17 cellular contexts compared by ENCODE assay signal in the genomic region with DNA sequence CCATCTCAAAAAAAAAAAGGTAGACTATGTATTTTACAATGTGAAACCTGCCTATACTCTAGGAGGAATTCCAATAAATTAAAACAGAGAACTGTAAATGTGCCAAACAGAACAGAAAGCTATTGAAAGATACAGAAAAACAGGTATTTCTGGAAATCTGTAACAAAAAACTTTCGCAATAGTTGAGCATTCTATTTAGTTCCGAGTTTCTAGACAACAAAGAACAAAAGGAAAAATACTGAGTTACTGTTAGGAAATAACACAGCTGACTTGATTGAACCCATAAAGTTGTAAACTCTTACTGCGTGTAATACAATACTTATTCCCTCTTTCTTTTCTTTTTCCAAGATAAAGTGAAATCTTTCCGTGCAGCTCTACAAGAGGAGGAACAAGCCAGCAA. TPM values are rescaled to one million over a fixed set of nuclear protein-coding genes. Genes with fewer than 3 reads are reported as not detected.
DNase-seq lines count a peak whose midpoint lies in the region; ATAC-seq, FAIRE-seq and TF ChIP-seq lines count a peak whose summit lies in the region.
"Had no signal": no experiment of that assay in that cellular context is flagged by ENCODE, and none has a peak within 500 bp of the region (broad histone marks: within the 10 kb centered on the region; RNA-seq: fewer than 3 reads in every experiment).

No MANE protein-coding gene starts in this region.

- H3K27ac Mint-ChIP-seq in CD8-positive, alpha-beta T cell: peak overlapping the region; percentile 37
- H3K27ac Mint-ChIP-seq in naive thymus-derived CD4-positive, alpha-beta T cell: peak overlapping the region in 5 of 9 donors; percentile 17 to 44 (median 31)
- no peak overlapping the region for H3K27ac Mint-ChIP-seq in chondrocyte (ENCODE audit: unreplicated experiment)
- H3K27ac Mint-ChIP-seq: IgD-negative memory B cell, immature natural killer cell had no signal

- TF ChIP-seq CTCF in CD8-positive, alpha-beta T cell (IDR thresholded peaks at IDR 0.05): no peak
- no peak for TF ChIP-seq CTCF in bronchial epithelial cell (IDR thresholded peaks at IDR 0.05; ENCODE audit: insufficient read depth, low read length, severe bottlenecking)
- no peak for TF ChIP-seq CTCF in chondrocyte (IDR thresholded peaks at IDR 0.05)

- no peaks in the 10 kb centered on the region for H3K27me3 ChIP-seq in CD8-positive, alpha-beta T cell (ENCODE audit: insufficient read depth, low read length)
- H3K27me3 ChIP-seq in bronchial epithelial cell (ENCODE audit: control insufficient read depth, insufficient read depth, low read length): no peaks in the 10 kb centered on the region
- H3K27me3 ChIP-seq in naive thymus-derived CD4-positive, alpha-beta T cell (ENCODE audit: control insufficient read depth in 2 of 2, insufficient read depth in 2 of 2, low read length in 2 of 2): no peaks in the 10 kb centered on the region
- H3K27me3 ChIP-seq: BE2C had no signal

- DNase-seq in CD8-positive, alpha-beta T cell: no peak
- DNase-seq in HT-29 (ENCODE audit: low spot score) (peak; percentile 9), bronchial epithelial cell (ENCODE audit: low read depth) (peak; percentile 82), chondrocyte (ENCODE audit: low spot score) (no peak), KG1 (lab: John Stamatoyannopoulos, UW) (no peak), activated gamma-delta T cell (lab: John Stamatoyannopoulos, UW) (no peak), NCI-H2227 treated with DMSO at 0.1 percent for 48 hours (lab: John Stamatoyannopoulos, UW) (no peak)
- DNase-seq in naive thymus-derived CD4-positive, alpha-beta T cell: no peak
- DNase-seq: activated CD4-positive, alpha-beta T cell treated with anti-CD3 and anti-CD28 coated beads, Interleukin-2, amount 50 U/mL, for 4 hours; BE2C; effector CD8-positive, alpha-beta T cell; immature natural killer cell; midbrain; NCI-H1092 treated with DMSO at 0.1 percent for 48 hours; SHP77 treated with DMSO at 0.1 percent for 48 hours; stimulated activated naive CD8-positive, alpha-beta T cell treated with anti-CD3 and anti-CD28 coated beads, Interleukin-15, Interleukin-2, amounts not matched to agents 100 U/mL and 50 U/mL, for 24 hours had no signal

- H3K36me3 ChIP-seq in CD8-positive, alpha-beta T cell (ENCODE audit: insufficient read depth, low read length): peaks cover 63% of the 10 kb centered on the region
- H3K36me3 ChIP-seq in bronchial epithelial cell (ENCODE audit: control insufficient read depth, insufficient read depth, low read length): peaks cover 3% of the 10 kb centered on the region
- H3K36me3 ChIP-seq in naive thymus-derived CD4-positive, alpha-beta T cell (ENCODE audit: control insufficient read depth in 2 of 3, insufficient read depth in 3 of 3, low read length in 3 of 3): peaks cover 15 to 77% (median 40%) of the 10 kb centered on the region in 3 experiments

- H3K36me3 Mint-ChIP-seq in CD8-positive, alpha-beta T cell: peaks cover 80% of the 10 kb centered on the region
- H3K36me3 Mint-ChIP-seq in naive thymus-derived CD4-positive, alpha-beta T cell: peaks cover 9 to 29% (median 17%) of the 10 kb centered on the region in 5 donors
- H3K36me3 Mint-ChIP-seq in chondrocyte (ENCODE audit: low read depth): peaks cover 24% of the 10 kb centered on the region
- H3K36me3 Mint-ChIP-seq: IgD-negative memory B cell had no signal

- FAIRE-seq in bronchial epithelial cell (lab: Jason Lieb, UNC): no peak

- peaks cover 5% of the 10 kb centered on the region for H3K4me1 Mint-ChIP-seq in CD8-positive, alpha-beta T cell (ENCODE audit: low read depth)
- peaks cover 0 to 12% (median 0%) of the 10 kb centered on the region in 7 donors for H3K4me1 Mint-ChIP-seq in naive thymus-derived CD4-positive, alpha-beta T cell
- no peaks in the 10 kb centered on the region for H3K4me1 Mint-ChIP-seq in chondrocyte (ENCODE audit: low read depth)
- H3K4me1 Mint-ChIP-seq: IgD-negative memory B cell, immature natural killer cell had no signal

- intact Hi-C loops in CD8-positive, alpha-beta T cell (cut with DNase I, micrococcal nuclease): no loop called here
- intact Hi-C loops in naive thymus-derived CD4-positive, alpha-beta T cell (cut with micrococcal nuclease): no loop called here

- no peak overlapping the region for H3K4me3 ChIP-seq in CD8-positive, alpha-beta T cell (ENCODE audit: low read depth, low read length)
- H3K4me3 ChIP-seq in bronchial epithelial cell (ENCODE audit: low read depth, low read length): no peak overlapping the region
- H3K4me3 ChIP-seq in naive thymus-derived CD4-positive, alpha-beta T cell (ENCODE audit: low read length): no peak overlapping the region

- POLR2A ChIA-PET in CD8-positive, alpha-beta T cell (lab: Charles Lee): interaction anchor here (1.7 kb wide), 1 partner anchor 19 kb away, joined by 7 read pairs; a partner anchor contains a TSS
- POLR2A ChIA-PET in naive thymus-derived CD4-positive, alpha-beta T cell (lab: Charles Lee): interaction anchor here (0.8 to 1.2 kb wide), 3 partner anchors 9 to 27 kb away, joined by 3 to 5 read pairs (median 3); a partner anchor contains a TSS

- ATAC-seq in CD8-positive, alpha-beta T cell: no peak
- ATAC-seq in naive thymus-derived CD4-positive, alpha-beta T cell: no peak
- ATAC-seq: stimulated activated naive CD8-positive, alpha-beta T cell treated with anti-CD3 and anti-CD28 coated beads, Interleukin-15, Interleukin-2, amounts not matched to agents 100 U/mL and 50 U/mL, for 24 hours had no signal

- no peak overlapping the region for H3K27ac ChIP-seq in CD8-positive, alpha-beta T cell (ENCODE audit: low read depth, low read length)
- H3K27ac ChIP-seq in naive thymus-derived CD4-positive, alpha-beta T cell (ENCODE audit: low read depth, low read length): no peak overlapping the region

- no peaks in the 10 kb centered on the region for H3K9me3 Mint-ChIP-seq in CD8-positive, alpha-beta T cell
- H3K9me3 Mint-ChIP-seq in naive thymus-derived CD4-positive, alpha-beta T cell: no peaks in the 10 kb centered on the region
- no peaks in the 10 kb centered on the region for H3K9me3 Mint-ChIP-seq in chondrocyte (ENCODE audit: low read depth)
- H3K9me3 Mint-ChIP-seq: IgD-negative memory B cell, immature natural killer cell had no signal

- no peaks in the 10 kb centered on the region for H3K9me3 ChIP-seq in CD8-positive, alpha-beta T cell (ENCODE audit: low read length)
- H3K9me3 ChIP-seq in naive thymus-derived CD4-positive, alpha-beta T cell (ENCODE audit: control insufficient read depth in 2 of 3, low read length in 3 of 3): no peaks in the 10 kb centered on the region
- H3K9me3 ChIP-seq: BE2C had no signal

- CTCF ChIA-PET in CD8-positive, alpha-beta T cell (lab: Charles Lee): interaction anchor here (1.0 kb wide), 1 partner anchor 33 kb away, joined by 3 read pairs; no protein-coding TSS in a partner anchor
- CTCF ChIA-PET in naive thymus-derived CD4-positive, alpha-beta T cell (lab: Charles Lee): interaction anchor here (0.5 to 0.7 kb wide), 2 partner anchors 28 to 47 kb away, joined by 3 read pairs; no protein-coding TSS in a partner anchor

- H3K27me3 Mint-ChIP-seq in CD8-positive, alpha-beta T cell (ENCODE audit: low read depth): no peaks in the 10 kb centered on the region
- H3K27me3 Mint-ChIP-seq in naive thymus-derived CD4-positive, alpha-beta T cell: no peaks in the 10 kb centered on the region
- no peaks in the 10 kb centered on the region for H3K27me3 Mint-ChIP-seq in chondrocyte (ENCODE audit: low read depth)
- H3K27me3 Mint-ChIP-seq: IgD-negative memory B cell had no signal

- no peaks in the 10 kb centered on the region for H3K4me1 ChIP-seq in CD8-positive, alpha-beta T cell (ENCODE audit: insufficient read depth, low read length)
- H3K4me1 ChIP-seq in naive thymus-derived CD4-positive, alpha-beta T cell (ENCODE audit: control insufficient read depth in 2 of 2, insufficient read depth in 2 of 2, low read length in 2 of 2): no peaks in the 10 kb centered on the region
- H3K4me1 ChIP-seq: BE2C had no signal

- H3K4me3 Mint-ChIP-seq in CD8-positive, alpha-beta T cell: no peak overlapping the region
- H3K4me3 Mint-ChIP-seq in naive thymus-derived CD4-positive, alpha-beta T cell: no peak overlapping the region
- H3K4me3 Mint-ChIP-seq in chondrocyte (ENCODE audit: unreplicated experiment): no peak overlapping the region
- H3K4me3 Mint-ChIP-seq: IgD-negative memory B cell, immature natural killer cell had no signal

RNA-seq across cellular contexts. Expression of a gene that starts 18.6 kb away (rescaled TPM):
- 10 to 100 TPM; 22.8 to 23.7 TPM for total RNA-seq in CD8-positive, alpha-beta T cell
- 34.1 and 38.6 TPM in 2 replicates for total RNA-seq in HT-29 (2014; rRNA removed; shearing (Covaris generic))
- total RNA-seq in bronchial epithelial cell: 17.3 and 24.0 TPM in 2 replicates
- total RNA-seq in naive thymus-derived CD4-positive, alpha-beta T cell: 10 to 100 TPM; 18.3 to 28.8 (median 21.3) TPM
- polyA plus RNA-seq in naive thymus-derived CD4-positive, alpha-beta T cell: 10 to 100 TPM; 47.3 to 60.6 TPM
- 19.0 to 22.5 TPM (median 20.2 TPM) in 3 replicates for total RNA-seq in chondrocyte

RNA-seq across cellular contexts. Expression of a gene that starts 27.4 kb away (rescaled TPM):
- 10 to 100 TPM; 17.0 to 17.2 TPM for total RNA-seq in CD8-positive, alpha-beta T cell
- total RNA-seq in HT-29 (2014; rRNA removed; shearing (Covaris generic)): 15.1 and 16.7 TPM in 2 replicates
- total RNA-seq in bronchial epithelial cell (22.4 and 23.9 TPM in 2 replicates), chondrocyte (17.2 to 27.5 TPM (median 20.2 TPM) in 3 replicates)
- 10 to 100 TPM; 22.1 to 29.0 (median 27.7) TPM for total RNA-seq in naive thymus-derived CD4-positive, alpha-beta T cell
- 1 to 10 TPM; 5.9 to 6.4 TPM for polyA plus RNA-seq in naive thymus-derived CD4-positive, alpha-beta T cell

Comparison
In these comparisons a context has a peak if more than half of its experiments do, and no peak if none do; other contexts are left out.
1. DNase-seq: peak in HT-29 (single experiment) and bronchial epithelial cell (single experiment); none in CD8-positive, alpha-beta T cell (0 of 7), naive thymus-derived CD4-positive, alpha-beta T cell (0 of 9), chondrocyte (single experiment), KG1 (single experiment), activated gamma-delta T cell (single experiment) and NCI-H2227 treated with DMSO at 0.1 percent for 48 hours (single experiment).